ENCODE assay signal across 16 cellular contexts in genomic region chr6:423062-423798, GRCh38. TPM values are rescaled to one million over a fixed set of nuclear protein-coding genes. Genes with fewer than 3 reads are reported as not detected.
DNase-seq lines count a peak whose midpoint lies in the region; ATAC-seq, FAIRE-seq and TF ChIP-seq lines count a peak whose summit lies in the region.
"Had no signal": no experiment of that assay in that cellular context is flagged by ENCODE, and none has a peak within 500 bp of the region (broad histone marks: within the 10 kb centered on the region; RNA-seq: fewer than 3 reads in every experiment).

No MANE protein-coding gene starts in this region.

- peak overlapping the region; percentile 92 for H3K27ac ChIP-seq in AG04450 (ENCODE audit: low read depth, low read length)
- H3K27ac ChIP-seq: ascending aorta had no signal

- POLR2A ChIA-PET in AG04450 (lab: Yijun Ruan, JAX) (interaction anchor here (0.6 to 0.7 kb wide), 6 partner anchors 8 to 137 kb away, joined by 3 to 8 read pairs (median 6); no protein-coding TSS in a partner anchor), activated B cell treated with CpG ODN at 0.5 μM for 24 hours (lab: Charles Lee) (interaction anchor here (0.6 to 1.2 kb wide), 18 partner anchors 8 to 365 kb away, joined by 3 to 10 read pairs (median 5); partner anchors contain the start of gene IRF4)

- no peak for DNase-seq in AG04450 (ENCODE audit: low read depth, low spot score)
- DNase-seq in activated B cell treated with CpG ODN at 0.5 μM for 24 hours: no peak
- peak; percentile 24 for DNase-seq in left lobe of liver (ENCODE audit: low spot score)
- no peak for DNase-seq in GM03348 (ENCODE audit: low spot score)
- no peak for DNase-seq in HTR-8/SVneo (ENCODE audit: insufficient read length, low spot score)
- DNase-seq in NCI-H1930 (lab: John Stamatoyannopoulos, UW): no peak
- DNase-seq: naive thymus-derived CD8-positive, alpha-beta T cell; NCI-H2029 had no signal

- no peak for FAIRE-seq in HTR-8/SVneo (lab: Jason Lieb, UNC)

- H3K9me3 ChIP-seq in AG04450 (ENCODE audit: control insufficient read depth, insufficient read depth, low read length): peaks cover 25% of the 10 kb centered on the region
- H3K9me3 ChIP-seq: ascending aorta had no signal

- H3K27me3 ChIP-seq in AG04450 (ENCODE audit: control insufficient read depth, insufficient read depth, low read length): peaks cover 9% of the 10 kb centered on the region
- H3K27me3 ChIP-seq: ascending aorta had no signal

- no peaks in the 10 kb centered on the region for H3K27me3 Mint-ChIP-seq in activated B cell treated with CpG ODN at 0.5 μM for 24 hours
- H3K27me3 Mint-ChIP-seq: CD4-positive, alpha-beta T cell had no signal

- H3K27ac Mint-ChIP-seq in activated B cell treated with CpG ODN at 0.5 μM for 24 hours: peak overlapping the region; percentile 75
- H3K27ac Mint-ChIP-seq: CD4-positive, alpha-beta T cell had no signal

- peak; percentile 12 for ATAC-seq in GM18868 (IDR thresholded peaks at IDR 0.05; ENCODE audit: unreplicated experiment)
- ATAC-seq in activated B cell treated with CpG ODN at 0.5 μM for 24 hours (ENCODE audit: low read depth): peak; percentile 16
- no peak for ATAC-seq in left lobe of liver
- ATAC-seq in HG03521 (IDR thresholded peaks at IDR 0.05; ENCODE audit: unreplicated experiment): no peak
- ATAC-seq: Right ventricle myocardium inferior had no signal

- TF ChIP-seq CTCF in AG04450 (IDR thresholded peaks at IDR 0.05; ENCODE audit: low read depth, low read length) (no peak), activated B cell treated with CpG ODN at 0.5 μM for 24 hours (IDR thresholded peaks at IDR 0.05) (no peak)

- peaks cover 15% of the 10 kb centered on the region for H3K4me1 Mint-ChIP-seq in activated B cell treated with CpG ODN at 0.5 μM for 24 hours

- CTCF ChIA-PET in AG04450 (lab: Charles Lee): interaction anchor here (0.6 to 1.0 kb wide), 6 partner anchors 11 to 982 kb away, joined by 3 to 5 read pairs (median 4); no protein-coding TSS in a partner anchor
- CTCF ChIA-PET in activated B cell treated with CpG ODN at 0.5 μM for 24 hours (lab: Charles Lee): interaction anchor here (0.7 kb wide), 1 partner anchor 196 kb away, joined by 4 read pairs; no protein-coding TSS in a partner anchor

- intact Hi-C loops in activated B cell treated with CpG ODN at 0.5 μM for 24 hours (cut with micrococcal nuclease): no loop called here

- H3K9me3 Mint-ChIP-seq in activated B cell treated with CpG ODN at 0.5 μM for 24 hours: peaks cover 5% of the 10 kb centered on the region

- H3K4me3 Mint-ChIP-seq in activated B cell treated with CpG ODN at 0.5 μM for 24 hours: no peak overlapping the region
- H3K4me3 Mint-ChIP-seq: CD4-positive, alpha-beta T cell; naive thymus-derived CD8-positive, alpha-beta T cell had no signal

- no peak overlapping the region for H3K4me3 ChIP-seq in AG04450 (ENCODE audit: low read depth, low read length)
- H3K4me3 ChIP-seq: ascending aorta had no signal

- H3K36me3 Mint-ChIP-seq in activated B cell treated with CpG ODN at 0.5 μM for 24 hours (ENCODE audit: low read depth): peaks cover 1% of the 10 kb centered on the region

RNA-seq across cellular contexts. Expression of gene IRF4, which starts 31.7 kb away (rescaled TPM):
- polyA plus RNA-seq in AG04450 (2011; rRNA removed): not detected in 2 replicates
- polyA minus RNA-seq in AG04450 (2011; rRNA and poly(A)+ RNA removed): 0.74 TPM in 1 of 2 replicates, not detected in the other
- total RNA-seq in activated B cell treated with CpG ODN at 0.5 μM for 24 hours (417 and 426 TPM in 2 replicates), left lobe of liver (1.7 TPM)
- total RNA-seq: dermis blood vessel endothelial cell, LHCN-M2, renal cortical epithelial cell had no signal

Comparison
In these comparisons a context has a peak if more than half of its experiments do, and no peak if none do; other contexts are left out.
1. ATAC-seq: peak in GM18868 (single experiment) and activated B cell treated with CpG ODN at 0.5 μM for 24 hours (single experiment); none in left lobe of liver (single experiment) and HG03521 (single experiment).
2. RNA of gene IRF4, which starts 31.7 kb away (total RNA-seq): 417 to 426 TPM in activated B cell treated with CpG ODN at 0.5 μM for 24 hours; 1.7 TPM in left lobe of liver (single experiment); every median in the first group is over 100 times any median in the second.